1 cellular context compared by ENCODE assay signal in the genomic region with DNA sequence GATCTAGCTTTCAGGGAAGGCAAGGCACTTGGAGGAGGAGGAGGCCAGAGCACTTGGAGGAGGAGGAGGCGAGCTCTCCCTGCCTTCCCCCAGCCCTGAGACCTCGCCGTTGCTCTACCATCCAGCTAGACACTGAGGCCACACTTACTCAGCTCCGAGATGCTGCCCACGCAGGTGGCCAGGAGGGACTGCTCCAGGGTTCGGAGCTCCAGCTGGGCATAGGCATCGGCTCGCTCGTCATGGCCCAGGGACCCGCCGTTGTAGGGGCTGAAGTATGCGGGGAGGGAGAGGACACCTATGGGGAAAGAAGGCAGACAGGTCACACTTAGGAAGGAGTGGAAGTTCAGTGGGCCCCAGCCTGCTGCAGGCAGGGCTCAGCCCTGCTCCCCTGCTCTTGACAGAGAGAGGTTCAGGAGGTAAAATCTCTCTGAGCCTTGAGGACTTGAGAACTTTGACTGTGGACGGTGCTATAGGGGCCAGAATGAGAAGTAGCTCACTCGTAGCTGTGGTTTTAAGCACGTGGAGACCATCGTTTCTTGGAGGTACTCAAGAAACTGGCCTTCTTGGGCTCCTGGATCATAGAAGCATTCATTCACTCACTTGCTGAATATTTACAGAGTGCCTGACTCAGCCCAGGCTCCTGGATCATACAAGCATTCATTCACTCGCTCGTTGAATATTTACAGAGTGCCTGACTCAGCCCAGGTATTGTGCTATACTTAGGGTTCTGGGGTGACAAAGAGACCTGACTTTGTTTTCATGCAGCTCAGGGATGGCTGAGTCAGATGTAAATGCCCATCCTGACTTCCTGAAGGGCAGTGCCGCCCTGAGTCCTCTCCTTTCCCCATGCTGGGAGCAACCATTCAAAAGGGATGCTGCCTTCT.
A peak's percentile ranks its signal among the peaks of the same experiment; 100 is the strongest.
TF ChIP-seq lines count a peak whose summit lies in the region.

No MANE protein-coding gene starts in this region.

TF ChIP-seq in HepG2, 621 proteins besides CTCF, POLR2A, EP300 and RAD21 (continued from another document and continues in another):
- TF ChIP-seq, protein P1, sequence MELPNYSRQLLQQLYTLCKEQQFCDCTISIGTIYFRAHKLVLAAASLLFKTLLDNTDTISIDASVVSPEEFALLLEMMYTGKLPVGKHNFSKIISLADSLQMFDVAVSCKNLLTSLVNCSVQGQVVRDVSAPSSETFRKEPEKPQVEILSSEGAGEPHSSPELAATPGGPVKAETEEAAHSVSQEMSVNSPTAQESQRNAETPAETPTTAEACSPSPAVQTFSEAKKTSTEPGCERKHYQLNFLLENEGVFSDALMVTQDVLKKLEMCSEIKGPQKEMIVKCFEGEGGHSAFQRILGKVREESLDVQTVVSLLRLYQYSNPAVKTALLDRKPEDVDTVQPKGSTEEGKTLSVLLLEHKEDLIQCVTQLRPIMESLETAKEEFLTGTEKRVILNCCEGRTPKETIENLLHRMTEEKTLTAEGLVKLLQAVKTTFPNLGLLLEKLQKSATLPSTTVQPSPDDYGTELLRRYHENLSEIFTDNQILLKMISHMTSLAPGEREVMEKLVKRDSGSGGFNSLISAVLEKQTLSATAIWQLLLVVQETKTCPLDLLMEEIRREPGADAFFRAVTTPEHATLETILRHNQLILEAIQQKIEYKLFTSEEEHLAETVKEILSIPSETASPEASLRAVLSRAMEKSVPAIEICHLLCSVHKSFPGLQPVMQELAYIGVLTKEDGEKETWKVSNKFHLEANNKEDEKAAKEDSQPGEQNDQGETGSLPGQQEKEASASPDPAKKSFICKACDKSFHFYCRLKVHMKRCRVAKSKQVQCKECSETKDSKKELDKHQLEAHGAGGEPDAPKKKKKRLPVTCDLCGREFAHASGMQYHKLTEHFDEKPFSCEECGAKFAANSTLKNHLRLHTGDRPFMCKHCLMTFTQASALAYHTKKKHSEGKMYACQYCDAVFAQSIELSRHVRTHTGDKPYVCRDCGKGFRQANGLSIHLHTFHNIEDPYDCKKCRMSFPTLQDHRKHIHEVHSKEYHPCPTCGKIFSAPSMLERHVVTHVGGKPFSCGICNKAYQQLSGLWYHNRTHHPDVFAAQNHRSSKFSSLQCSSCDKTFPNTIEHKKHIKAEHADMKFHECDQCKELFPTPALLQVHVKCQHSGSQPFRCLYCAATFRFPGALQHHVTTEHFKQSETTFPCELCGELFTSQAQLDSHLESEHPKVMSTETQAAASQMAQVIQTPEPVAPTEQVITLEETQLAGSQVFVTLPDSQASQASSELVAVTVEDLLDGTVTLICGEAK (IDR thresholded peaks at IDR 0.05), result no peak
- TF ChIP-seq, protein P1 (CRISPR knock-in tag; IDR thresholded peaks at IDR 0.05), result no peak
- TF ChIP-seq RARA (CRISPR knock-in tag; IDR thresholded peaks at IDR 0.05) (peak; percentile 60), MAFF (IDR thresholded peaks at IDR 0.05; ENCODE audit: low read depth, low read length) (peak; percentile 59), SCMH1 (CRISPR knock-in tag; IDR thresholded peaks at IDR 0.05; ENCODE audit: borderline replicate concordance) (no peak), ZNF136 (CRISPR knock-in tag; IDR thresholded peaks at IDR 0.05; ENCODE audit: low read depth) (no peak), ZFP37 (CRISPR knock-in tag; IDR thresholded peaks at IDR 0.05; ENCODE audit: borderline replicate concordance) (no peak), ZNF777 (CRISPR knock-in tag; IDR thresholded peaks at IDR 0.05) (no peak), SOX5 (CRISPR knock-in tag; IDR thresholded peaks at IDR 0.05; ENCODE audit: borderline replicate concordance) (peak; percentile 87), ZNF891 (CRISPR knock-in tag; IDR thresholded peaks at IDR 0.05) (no peak), PLSCR1 (CRISPR knock-in tag; IDR thresholded peaks at IDR 0.05; ENCODE audit: borderline replicate concordance) (no peak), ZNF615 (CRISPR knock-in tag; IDR thresholded peaks at IDR 0.05; ENCODE audit: borderline replicate concordance) (no peak), KMT2A (CRISPR knock-in tag; IDR thresholded peaks at IDR 0.05) (no peak), IRF1 (CRISPR knock-in tag; IDR thresholded peaks at IDR 0.05; ENCODE audit: low read depth) (no peak), ERF (CRISPR knock-in tag; IDR thresholded peaks at IDR 0.05) (peak; percentile 82), REPIN1 (CRISPR knock-in tag; IDR thresholded peaks at IDR 0.05; ENCODE audit: borderline replicate concordance, low read depth) (no peak), GABPA (IDR thresholded peaks at IDR 0.05; ENCODE audit: low read depth, low read length) (no peak), GABPA (CRISPR knock-in tag; IDR thresholded peaks at IDR 0.05; ENCODE audit: low read depth) (peak; percentile 42; the same call in 1 of the 2 replicates), ADNP (CRISPR knock-in tag; IDR thresholded peaks at IDR 0.05) (no peak), ZNF274 (CRISPR knock-in tag; IDR thresholded peaks at IDR 0.05) (no peak), PTBP1 (IDR thresholded peaks at IDR 0.05; ENCODE audit: low read depth, low read length, poor library complexity, severe bottlenecking) (no peak), EZH2 (conservative IDR thresholded peaks at IDR 0.05; ENCODE audit: low read depth, low read length) (no peak), SP1 (IDR thresholded peaks at IDR 0.05) (no peak), SP1 (CRISPR knock-in tag; IDR thresholded peaks at IDR 0.05) (no peak), ZFP36L2 (CRISPR knock-in tag; IDR thresholded peaks at IDR 0.05) (no peak), ZSCAN31 (CRISPR knock-in tag; IDR thresholded peaks at IDR 0.05; ENCODE audit: low read depth) (no peak), HDAC6 (IDR thresholded peaks at IDR 0.05; ENCODE audit: low read depth, low read length) (no peak), PPARG (CRISPR knock-in tag; conservative IDR thresholded peaks at IDR 0.05) (no peak), KDM4B (CRISPR knock-in tag; IDR thresholded peaks at IDR 0.05) (no peak), TRIM24 (CRISPR knock-in tag; IDR thresholded peaks at IDR 0.05) (no peak), STAG1 (CRISPR knock-in tag; IDR thresholded peaks at IDR 0.05) (peak; percentile 16; the same call in 1 of the 2 replicates), ZNF563 (CRISPR knock-in tag; IDR thresholded peaks at IDR 0.05) (no peak), ZNF414 (CRISPR knock-in tag; IDR thresholded peaks at IDR 0.05) (no peak), MATR3 (CRISPR knock-in tag; IDR thresholded peaks at IDR 0.05) (no peak), ZBTB7B (CRISPR knock-in tag; IDR thresholded peaks at IDR 0.05) (0 out of 2 replicates have a peak, but pooled peaks have one; percentile 6), CHD2 (IDR thresholded peaks at IDR 0.05; ENCODE audit: low read depth, low read length) (no peak), CENPX (CRISPR knock-in tag; IDR thresholded peaks at IDR 0.05) (no peak), ZNF605 (CRISPR knock-in tag; IDR thresholded peaks at IDR 0.05) (no peak), ZFP36 (IDR thresholded peaks at IDR 0.05; ENCODE audit: borderline replicate concordance, low read depth, low read length, partially characterized antibody) (no peak), RBAK (CRISPR knock-in tag; IDR thresholded peaks at IDR 0.05) (no peak), RBFOX2 (IDR thresholded peaks at IDR 0.05; ENCODE audit: low read depth, low read length) (no peak), XRCC5 (optimal IDR thresholded peaks at IDR 0.05; ENCODE audit: low read length) (peak; percentile 49), CCAR2 (optimal IDR thresholded peaks at IDR 0.05; ENCODE audit: low read depth, low read length) (no peak), ZNF781 (CRISPR knock-in tag; IDR thresholded peaks at IDR 0.05; ENCODE audit: borderline replicate concordance, not compliant biosample characterization) (no peak), TFDP1 (CRISPR knock-in tag; IDR thresholded peaks at IDR 0.05; ENCODE audit: borderline replicate concordance) (no peak)
- TF ChIP-seq, protein P2, sequence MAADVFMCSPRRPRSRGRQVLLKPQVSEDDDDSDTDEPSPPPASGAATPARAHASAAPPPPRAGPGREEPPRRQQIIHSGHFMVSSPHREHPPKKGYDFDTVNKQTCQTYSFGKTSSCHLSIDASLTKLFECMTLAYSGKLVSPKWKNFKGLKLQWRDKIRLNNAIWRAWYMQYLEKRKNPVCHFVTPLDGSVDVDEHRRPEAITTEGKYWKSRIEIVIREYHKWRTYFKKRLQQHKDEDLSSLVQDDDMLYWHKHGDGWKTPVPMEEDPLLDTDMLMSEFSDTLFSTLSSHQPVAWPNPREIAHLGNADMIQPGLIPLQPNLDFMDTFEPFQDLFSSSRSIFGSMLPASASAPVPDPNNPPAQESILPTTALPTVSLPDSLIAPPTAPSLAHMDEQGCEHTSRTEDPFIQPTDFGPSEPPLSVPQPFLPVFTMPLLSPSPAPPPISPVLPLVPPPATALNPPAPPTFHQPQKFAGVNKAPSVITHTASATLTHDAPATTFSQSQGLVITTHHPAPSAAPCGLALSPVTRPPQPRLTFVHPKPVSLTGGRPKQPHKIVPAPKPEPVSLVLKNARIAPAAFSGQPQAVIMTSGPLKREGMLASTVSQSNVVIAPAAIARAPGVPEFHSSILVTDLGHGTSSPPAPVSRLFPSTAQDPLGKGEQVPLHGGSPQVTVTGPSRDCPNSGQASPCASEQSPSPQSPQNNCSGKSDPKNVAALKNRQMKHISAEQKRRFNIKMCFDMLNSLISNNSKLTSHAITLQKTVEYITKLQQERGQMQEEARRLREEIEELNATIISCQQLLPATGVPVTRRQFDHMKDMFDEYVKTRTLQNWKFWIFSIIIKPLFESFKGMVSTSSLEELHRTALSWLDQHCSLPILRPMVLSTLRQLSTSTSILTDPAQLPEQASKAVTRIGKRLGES (CRISPR knock-in tag; IDR thresholded peaks at IDR 0.05; ENCODE audit: borderline replicate concordance), result no peak
- TF ChIP-seq, protein P3, sequence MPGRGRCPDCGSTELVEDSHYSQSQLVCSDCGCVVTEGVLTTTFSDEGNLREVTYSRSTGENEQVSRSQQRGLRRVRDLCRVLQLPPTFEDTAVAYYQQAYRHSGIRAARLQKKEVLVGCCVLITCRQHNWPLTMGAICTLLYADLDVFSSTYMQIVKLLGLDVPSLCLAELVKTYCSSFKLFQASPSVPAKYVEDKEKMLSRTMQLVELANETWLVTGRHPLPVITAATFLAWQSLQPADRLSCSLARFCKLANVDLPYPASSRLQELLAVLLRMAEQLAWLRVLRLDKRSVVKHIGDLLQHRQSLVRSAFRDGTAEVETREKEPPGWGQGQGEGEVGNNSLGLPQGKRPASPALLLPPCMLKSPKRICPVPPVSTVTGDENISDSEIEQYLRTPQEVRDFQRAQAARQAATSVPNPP (CRISPR knock-in tag; IDR thresholded peaks at IDR 0.05), result no peak
- TF ChIP-seq, protein P4, sequence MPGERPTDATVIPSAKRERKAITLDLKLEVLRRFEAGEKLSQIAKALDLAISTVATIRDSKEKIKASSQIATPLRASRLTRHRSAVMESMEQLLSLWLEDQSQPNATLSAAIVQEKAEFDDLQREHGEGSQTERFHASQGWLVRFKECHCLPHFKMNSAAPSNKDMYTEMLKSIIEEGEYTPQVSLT (CRISPR knock-in tag; IDR thresholded peaks at IDR 0.05; ENCODE audit: borderline replicate concordance, low read depth), result no peak
- TF ChIP-seq, protein P5, sequence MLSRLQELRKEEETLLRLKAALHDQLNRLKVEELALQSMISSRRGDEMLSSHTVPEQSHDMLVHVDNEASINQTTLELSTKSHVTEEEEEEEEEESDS (CRISPR knock-in tag; IDR thresholded peaks at IDR 0.05; ENCODE audit: borderline replicate concordance), result no peak
